Comparison of ENCODE assay signal across 8 cellular contexts in genomic region chr6:107866606-107867301, GRCh38. TPM values are rescaled to one million over a fixed set of nuclear protein-coding genes. Genes with fewer than 3 reads are reported as not detected.
DNase-seq lines count a peak whose midpoint lies in the region; ATAC-seq and TF ChIP-seq lines count a peak whose summit lies in the region.

No MANE protein-coding gene starts in this region.

- no peak overlapping the region for H2BK5ac ChIP-seq in IMR-90 (ENCODE audit: low read depth, low read length, poor library complexity, severe bottlenecking)

- H2BK120ac ChIP-seq in IMR-90 (ENCODE audit: low read depth, low read length), result no peak overlapping the region

- no peak overlapping the region for H3K18ac ChIP-seq in IMR-90 (ENCODE audit: low read depth, low read length)

- TF ChIP-seq CTCF in IMR-90 (conservative IDR thresholded peaks at IDR 0.05; ENCODE audit: low read depth, low read length), result peak; percentile 50
- peak; percentile 56 for TF ChIP-seq CTCF in fibroblast of the aortic adventitia (IDR thresholded peaks at IDR 0.05; ENCODE audit: insufficient read depth, low read length)
- TF ChIP-seq CTCF in retinal pigment epithelial cell (conservative IDR thresholded peaks at IDR 0.05; ENCODE audit: low read depth, low read length), result peak; percentile 66

- no peak for TF ChIP-seq POLR2A in IMR-90 (IDR thresholded peaks at IDR 0.05; ENCODE audit: low read depth, low read length)

- H3K4me2 ChIP-seq in IMR-90 (ENCODE audit: low read depth, low read length), result no peak overlapping the region

- POLR2A ChIA-PET in IMR-90 (lab: Charles Lee; ENCODE audit: unreplicated experiment), result interaction anchor here (0.6 kb wide), 1 partner anchor 14 kb away, joined by 3 read pairs; no protein-coding TSS in a partner anchor

- no peak overlapping the region for H2BK15ac ChIP-seq in IMR-90 (ENCODE audit: low read depth, low read length)

- H2BK20ac ChIP-seq in IMR-90 (ENCODE audit: low read depth, low read length), result no peak overlapping the region

- peak; percentile 63 for ATAC-seq in IMR-90 (ENCODE audit: low read depth)
- no peak for ATAC-seq in aorta (ENCODE audit: low FRiP score)
- no peak for ATAC-seq in HG02885 (IDR thresholded peaks at IDR 0.05; ENCODE audit: poor library complexity, unreplicated experiment)

- WGBS in IMR-90 (ENCODE audit: extremely low coverage in 2 of 2, insufficient read length in 1 of 2), 2 experiments, result no CpG with 5 or more reads among the region's 11 CpGs
- 48 to 50% methylated on average over 11 of the region's 11 CpGs for WGBS in aorta, 2 donors

- CTCF ChIA-PET in IMR-90 (lab: Yijun Ruan, JAX), result interaction anchor here (1.0 kb wide), 1 partner anchor 15 kb away, joined by 4 read pairs; no protein-coding TSS in a partner anchor

- H2AFZ ChIP-seq in IMR-90 (replicated peaks; ENCODE audit: low read length, poor library complexity), result no peak overlapping the region

- peaks cover 0 to 7% of the 10 kb centered on the region in 2 experiments; a peak in 1 of 4 replicates for H3K79me1 ChIP-seq in IMR-90 (ENCODE audit: low read depth in 1 of 2, low read length in 2 of 2)

- H4K5ac ChIP-seq in IMR-90 (ENCODE audit: low read depth, low read length), result no peak overlapping the region

- dilution Hi-C loops in IMR-90 (cut with HindIII; ENCODE audit: low sequenced_read_pairs, unreplicated experiment), result no loop called here

- in situ Hi-C loops in IMR-90 (cut with MboI; ENCODE audit: low sequenced_read_pairs) (no loop called here), SK-MEL-5 (cut with HindIII; ENCODE audit: low pct_unique_long_range_greater_than_20kb, low sequenced_read_pairs) (no loop called here)

- H3K14ac ChIP-seq in IMR-90 (replicated peaks; ENCODE audit: low read depth, low read length), result no peak overlapping the region

- no peak overlapping the region for H2AK9ac ChIP-seq in IMR-90 (replicated peaks; ENCODE audit: low read depth, low read length, poor library complexity)

- no peak overlapping the region for H3K9ac ChIP-seq in IMR-90 (ENCODE audit: low read depth, low read length)

- no peak overlapping the region for H3K23ac ChIP-seq in IMR-90 (ENCODE audit: low read depth, low read length)

- no peak overlapping the region; the same call in 1 of the 2 replicates for H2AK5ac ChIP-seq in IMR-90 (ENCODE audit: low read depth, low read length)

- no TSS peak for BruUV-seq in IMR-90 (replicated peaks; lab: Mats Ljungman, UMichigan)

- H4K8ac ChIP-seq in IMR-90 (ENCODE audit: low read depth in 2 of 2, low read length in 2 of 2), result no peak overlapping the region

- H4K91ac ChIP-seq in IMR-90 (ENCODE audit: insufficient read depth, low read depth, low read length), result no peak overlapping the region

- peak; percentile 25 for TF ChIP-seq RAD21 in IMR-90 (IDR thresholded peaks at IDR 0.05; ENCODE audit: low read length)

- peaks cover 8% of the 10 kb centered on the region for H3K36me3 ChIP-seq in IMR-90 (ENCODE audit: control insufficient read depth, insufficient read depth, low read length)
- H3K36me3 ChIP-seq in aorta (ENCODE audit: control insufficient read depth in 1 of 2, insufficient read depth in 2 of 2, low read length in 1 of 2), result peaks cover 0 to 2% of the 10 kb centered on the region in 2 donors

- H3K56ac ChIP-seq in IMR-90 (ENCODE audit: extremely low read depth, insufficient read depth, low read length), result no peak overlapping the region

- H3K27ac ChIP-seq in IMR-90 (ENCODE audit: insufficient read depth, low read length), result no peak overlapping the region
- H3K27ac ChIP-seq in aorta (ENCODE audit: low read depth in 1 of 2, low read length in 2 of 2), result no peak overlapping the region

- H3K4me3 ChIP-seq in IMR-90 (ENCODE audit: insufficient read depth, low read depth, low read length) (no peak overlapping the region), fibroblast of the aortic adventitia (ENCODE audit: low read depth, low read length) (no peak overlapping the region), retinal pigment epithelial cell (ENCODE audit: low read length) (no peak overlapping the region), aorta (ENCODE audit: low read length in 2 of 2) (no peak overlapping the region)

- H3K4ac ChIP-seq in IMR-90 (ENCODE audit: low read depth, low read length), result no peak overlapping the region; the same call in 1 of the 2 replicates

- intact Hi-C loops in IMR-90 (cut with micrococcal nuclease) (loop anchor here (5.0 kb wide), 1 partner anchor 189 kb away; no protein-coding TSS in a partner anchor), aorta (cut with DNase I) (no loop called here)

- H3K9me1 ChIP-seq in IMR-90 (ENCODE audit: insufficient read depth, low read length), result peaks cover 8% of the 10 kb centered on the region; the same call in 1 of the 2 replicates

- peak; percentile 29 for DNase-seq in NOMO-1 treated with DMSO at 0.1 percent for 48 hours (lab: John Stamatoyannopoulos, UW; ENCODE audit: unreplicated experiment)
- DNase-seq in NOMO-1 (lab: John Stamatoyannopoulos, UW; ENCODE audit: unreplicated experiment in 2 of 2), result no peak
- peak; percentile 34 for DNase-seq in IMR-90
- peak; percentile 73 for DNase-seq in SK-MEL-5 (ENCODE audit: low read depth, low spot score)
- DNase-seq in fibroblast of the aortic adventitia (ENCODE audit: low read depth), result peak; percentile 42
- DNase-seq in retinal pigment epithelial cell (ENCODE audit: low read depth), result no peak
- no peak for DNase-seq in aorta

- H4K20me1 ChIP-seq in IMR-90 (ENCODE audit: insufficient read depth, low read length), result peaks cover 5% of the 10 kb centered on the region

- H3K27me3 ChIP-seq in IMR-90 (ENCODE audit: control insufficient read depth, insufficient read depth, low read length) (no peaks in the 10 kb centered on the region), aorta (ENCODE audit: control insufficient read depth in 1 of 2, insufficient read depth in 2 of 2, low read length in 1 of 2) (no peaks in the 10 kb centered on the region)

- H3K4me1 ChIP-seq in IMR-90 (ENCODE audit: control insufficient read depth, insufficient read depth, low read length) (peaks cover 3% of the 10 kb centered on the region; the same call in 1 of the 2 replicates), aorta (ENCODE audit: control insufficient read depth in 1 of 2, insufficient read depth in 2 of 2, low read length in 2 of 2) (no peaks in the 10 kb centered on the region)

- no peaks in the 10 kb centered on the region for H3K9me3 ChIP-seq in IMR-90 (ENCODE audit: control insufficient read depth, insufficient read depth, low read length)
- H3K9me3 ChIP-seq in aorta (ENCODE audit: control insufficient read depth, low read length), result no peaks in the 10 kb centered on the region

TF ChIP-seq in IMR-90, 13 proteins besides CTCF, POLR2A, EP300 and RAD21:
- TF ChIP-seq USF2 (IDR thresholded peaks at IDR 0.05; ENCODE audit: low read depth, low read length) (no peak), MAFK (IDR thresholded peaks at IDR 0.05; ENCODE audit: low read depth, low read length) (no peak)

RNA-seq across cellular contexts. Expression of gene SCML4, which starts 42.6 kb away (rescaled TPM):
- total RNA-seq in IMR-90 (2012; rRNA removed) (not detected in 2 replicates), fibroblast of the aortic adventitia (ENCODE audit: low replicate concordance) (not detected in 2 replicates), aorta (1 to 10 TPM in 1 of 2 donors, under 1 TPM in 1; 0.45 to 1.3 TPM)
- polyA plus RNA-seq in IMR-90 (2012; rRNA removed) (not detected in 2 replicates), aorta (1 to 10 TPM in 1 of 2 donors, not detected in 1; 1.6 TPM)
- polyA plus RNA-seq in IMR-90 (2012; cell fraction: cytosol; rRNA removed), result not detected in 2 replicates
- not detected in 2 replicates for polyA plus RNA-seq in IMR-90 (2012; cell fraction: nucleus; rRNA removed; ENCODE audit: low replicate concordance)
- 0.77 and 0.98 TPM in 2 replicates for total RNA-seq in SK-MEL-5 (2014; rRNA removed; shearing (Covaris generic))
- polyA plus RNA-seq in SK-MEL-5 (2015; cell fraction: cytosol; rRNA removed), result 0.50 and 0.63 TPM in 2 replicates
- 1.3 and 4.3 TPM in 2 replicates for polyA plus RNA-seq in SK-MEL-5 (2015; cell fraction: nucleus; rRNA removed)

Comparison
In these comparisons a context has a peak if more than half of its experiments do, and no peak if none do; other contexts are left out.
1. DNase-seq: peak in NOMO-1 treated with DMSO at 0.1 percent for 48 hours (single experiment), IMR-90 (single experiment), SK-MEL-5 (single experiment) and fibroblast of the aortic adventitia (single experiment); none in NOMO-1 (0 of 2), retinal pigment epithelial cell (single experiment) and aorta (0 of 2).
2. Peak in every context shown above with its lines, with median percentiles within 50 percentile points of each other: CTCF ChIP-seq.